ENCODE assay signal across 6 cellular contexts in the genomic region with DNA sequence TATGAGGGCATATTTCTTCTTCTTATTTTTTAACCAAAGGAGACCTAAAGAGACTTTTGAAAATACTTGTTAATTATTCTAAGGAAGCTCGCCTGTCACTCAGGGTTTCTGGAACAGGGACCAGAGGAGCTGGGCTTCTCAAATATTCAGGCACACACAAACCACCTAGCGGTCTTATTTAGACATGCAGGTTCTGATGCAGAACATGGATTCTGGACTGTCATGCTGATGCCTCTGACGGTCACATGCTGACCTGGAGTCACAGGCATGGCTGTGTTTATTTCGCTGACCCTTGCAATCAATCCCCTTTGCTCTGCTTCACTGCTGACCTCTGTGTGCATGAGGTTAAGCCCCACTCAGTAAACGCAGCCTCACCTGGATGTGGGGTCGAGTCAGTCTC.
DNase-seq lines count a peak whose midpoint lies in the region; ATAC-seq, FAIRE-seq and TF ChIP-seq lines count a peak whose summit lies in the region.
"Not testable (repeated sequence)": the region's sequence is repeated elsewhere in the genome, so short reads cannot be mapped to it uniquely, and the experiment has no call there.

No MANE protein-coding gene starts in this region.

- not testable (repeated sequence) for H3K9ac ChIP-seq in GM12878 (ENCODE audit: control insufficient read depth, insufficient read depth, low read length); endothelial cell of umbilical vein (replicated peaks; ENCODE audit: extremely low read depth, insufficient read depth, low read length); HepG2 (ENCODE audit: insufficient read depth, low read depth, low read length)

- H3K4me1 ChIP-seq in GM12878 (ENCODE audit: control insufficient read depth, insufficient read depth, low read length); endothelial cell of umbilical vein (ENCODE audit: control insufficient read depth, extremely low read depth, insufficient read depth, low read length); HepG2 (ENCODE audit: insufficient read depth, low read length): not testable (repeated sequence)

- not testable (repeated sequence) for TF ChIP-seq RAD21 in GM12878 (IDR thresholded peaks at IDR 0.05; ENCODE audit: insufficient read depth, low read depth, low read length); HepG2 (CRISPR knock-in tag; IDR thresholded peaks at IDR 0.05)

- H4K20me1 ChIP-seq in GM12878 (ENCODE audit: control insufficient read depth, insufficient read depth); endothelial cell of umbilical vein (replicated peaks; ENCODE audit: control insufficient read depth, extremely low read depth, insufficient read depth, low read length); HepG2 (ENCODE audit: insufficient read depth, low read length): not testable (repeated sequence)

- POLR2A ChIA-PET in GM12878 (lab: Charles Lee); endothelial cell of umbilical vein (lab: Charles Lee); HepG2 (lab: Yijun Ruan, JAX): not testable (repeated sequence)

- H3K79me2 ChIP-seq in GM12878 (ENCODE audit: control insufficient read depth, insufficient read depth, low read length); endothelial cell of umbilical vein (ENCODE audit: control insufficient read depth, insufficient read depth, low read length); HepG2 (ENCODE audit: insufficient read depth, low read length): not testable (repeated sequence)

- SMC1A ChIA-PET in GM12878 (lab: Charles Lee; ENCODE audit: uncharacterized antibody, unreplicated experiment): not testable (repeated sequence)

- RAD21 ChIA-PET in GM12878 (lab: Charles Lee; ENCODE audit: unreplicated experiment): not testable (repeated sequence)

- not testable (repeated sequence) for TF ChIP-seq CTCF in GM12878 (IDR thresholded peaks at IDR 0.05 in 2 of 3, conservative IDR thresholded peaks at IDR 0.05 in 1 of 3; ENCODE audit: control insufficient read depth in 2 of 3, extremely low read depth in 1 of 3, insufficient read depth in 1 of 3, low read depth in 3 of 3, low read length in 3 of 3); endothelial cell of umbilical vein (IDR thresholded peaks at IDR 0.05; ENCODE audit: extremely low read depth in 1 of 2, insufficient read depth in 1 of 2, low read depth in 1 of 2, low read length in 2 of 2); HepG2 (CRISPR knock-in tag; IDR thresholded peaks at IDR 0.05); nephron progenitor cell (IDR thresholded peaks at IDR 0.05)

- ATAC-seq in GM12878: not testable (repeated sequence)
- ATAC-seq in HepG2: peak; percentile 67

- intact Hi-C loops in GM12878 (cut with micrococcal nuclease; ENCODE audit: unreplicated experiment); endothelial cell of umbilical vein (cut with micrococcal nuclease); HepG2 (cut with micrococcal nuclease; ENCODE audit: unreplicated experiment): not testable (repeated sequence)

- FAIRE-seq in GM12892 (lab: Jason Lieb, UNC): peak; percentile 42
- peak; percentile 44 for FAIRE-seq in HTR-8/SVneo (lab: Jason Lieb, UNC)
- FAIRE-seq in GM12878 (lab: Jason Lieb, UNC): peak; percentile 56
- FAIRE-seq in endothelial cell of umbilical vein (lab: Jason Lieb, UNC): peak; percentile 67
- peak; percentile 4 for FAIRE-seq in HepG2 (lab: Jason Lieb, UNC)

- WGBS in GM12878 (ENCODE audit: insufficient coverage, insufficient replicate concordance, low lambda C conversion rate, missing lambda C conversion rate): 89% methylated on average over 6 of the region's 6 CpGs
- WGBS in HepG2 (ENCODE audit: low lambda C conversion rate): 13% methylated on average over 2 of the region's 6 CpGs

- H3K4me1 Mint-ChIP-seq in nephron progenitor cell: not testable (repeated sequence)

- H3K27me3 Mint-ChIP-seq in nephron progenitor cell (ENCODE audit: low read depth, poor library complexity): not testable (repeated sequence)

- H3K4me3 ChIP-seq in GM12878; endothelial cell of umbilical vein (replicated peaks in 1 of 3; ENCODE audit: insufficient read depth in 1 of 3, low read depth in 1 of 3, low read length in 3 of 3); HepG2 (replicated peaks in 1 of 3; ENCODE audit: insufficient read depth in 1 of 3, low read depth in 2 of 3, low read length in 3 of 3): not testable (repeated sequence)

- not testable (repeated sequence) for TF ChIP-seq EP300 in GM12878 (IDR thresholded peaks at IDR 0.05; ENCODE audit: borderline replicate concordance in 1 of 2, control insufficient read depth in 1 of 2, low read depth in 2 of 2, low read length in 2 of 2); HepG2 (IDR thresholded peaks at IDR 0.05; ENCODE audit: low read depth in 2 of 2, low read length in 2 of 2); HepG2 (CRISPR knock-in tag; IDR thresholded peaks at IDR 0.05; ENCODE audit: borderline replicate concordance)

- H3K27ac ChIP-seq in GM12878 (ENCODE audit: control insufficient read depth, insufficient read depth); endothelial cell of umbilical vein (ENCODE audit: insufficient read depth, low read depth, low read length); HepG2 (ENCODE audit: extremely low read length, insufficient read depth, low read length): not testable (repeated sequence)

- H3K36me3 Mint-ChIP-seq in nephron progenitor cell (ENCODE audit: low read depth): peaks cover 84% of the 10 kb centered on the region

- not testable (repeated sequence) for H3K9me1 ChIP-seq in endothelial cell of umbilical vein (replicated peaks; ENCODE audit: control insufficient read depth, extremely low read depth, insufficient read depth, low read length)

- not testable (repeated sequence) for H3K4me3 Mint-ChIP-seq in nephron progenitor cell

- H3K36me3 ChIP-seq in GM12878 (ENCODE audit: control insufficient read depth in 2 of 2, insufficient read depth in 2 of 2, low read length in 1 of 2): peaks cover 0 to 11% of the 10 kb centered on the region in 2 experiments; a peak in 3 of 4 replicates
- H3K36me3 ChIP-seq in endothelial cell of umbilical vein (ENCODE audit: control insufficient read depth in 2 of 2, extremely low read depth in 1 of 2, insufficient read depth in 2 of 2, low read length in 2 of 2); HepG2 (replicated peaks in 1 of 2; ENCODE audit: control insufficient read depth in 1 of 2, insufficient read depth in 2 of 2, low read length in 2 of 2): not testable (repeated sequence)

- H3K9me3 ChIP-seq in GM12878 (replicated peaks; ENCODE audit: control insufficient read depth, insufficient read depth, low read length); endothelial cell of umbilical vein (replicated peaks; ENCODE audit: control insufficient read depth, insufficient read depth, low read length); HepG2 (ENCODE audit: low read length): not testable (repeated sequence)

- dilution Hi-C loops in endothelial cell of umbilical vein (cut with MboI; ENCODE audit: extremely low pct_ligation_motif_present, low sequenced_read_pairs): not testable (repeated sequence)

- not testable (repeated sequence) for H2AFZ ChIP-seq in GM12878 (ENCODE audit: control insufficient read depth, low read depth, low read length); endothelial cell of umbilical vein (ENCODE audit: low read depth, low read length); HepG2 (ENCODE audit: low read length)

- not testable (repeated sequence) for H3K9me3 Mint-ChIP-seq in nephron progenitor cell

- not testable (repeated sequence) for BruUV-seq in GM12878 (replicated peaks; lab: Mats Ljungman, UMichigan); endothelial cell of umbilical vein (replicated peaks; lab: Mats Ljungman, UMichigan); HepG2 (replicated peaks; lab: Mats Ljungman, UMichigan)

- peak overlapping the region; percentile 59 for H3K27ac Mint-ChIP-seq in nephron progenitor cell

- in situ Hi-C loops in GM12878 (cut with MboI); HepG2 (cut with HindIII; ENCODE audit: extremely low pct_ligation_motif_present, low pct_unique_long_range_greater_than_20kb): not testable (repeated sequence)

- DNase-seq in GM12892 (ENCODE audit: insufficient read length); HTR-8/SVneo (ENCODE audit: insufficient read length, low spot score); GM12878 (ENCODE audit: low read depth, low spot score); endothelial cell of umbilical vein (ENCODE audit: low read depth, low spot score); HepG2 (ENCODE audit: low spot score); nephron progenitor cell: not testable (repeated sequence)

- not testable (repeated sequence) for TF ChIP-seq POLR2A in GM12892 (IDR thresholded peaks at IDR 0.05; ENCODE audit: low read depth, low read length); GM12878 (IDR thresholded peaks at IDR 0.05; ENCODE audit: low read depth, low read length); endothelial cell of umbilical vein (IDR thresholded peaks at IDR 0.05; ENCODE audit: low read depth, low read length); HepG2 (IDR thresholded peaks at IDR 0.05; ENCODE audit: insufficient read depth in 1 of 2, low read depth in 2 of 2, low read length in 2 of 2)

- CTCF ChIA-PET in GM12878 (lab: Yijun Ruan, JAX) (interaction anchor here (0.7 kb wide), 1 partner anchor 200 kb away, joined by 3 read pairs; no protein-coding TSS in a partner anchor), endothelial cell of umbilical vein (lab: Charles Lee) (interaction anchor here (0.6 kb wide), 1 partner anchor 736 kb away, joined by 4 read pairs; no protein-coding TSS in a partner anchor)
- CTCF ChIA-PET in HepG2 (lab: Yijun Ruan, JAX; ENCODE audit: low intra/inter-chr PET ratio, low total read pairs): not testable (repeated sequence)

- not testable (repeated sequence) for H3K27me3 ChIP-seq in GM12878 (replicated peaks in 1 of 2; ENCODE audit: control insufficient read depth in 2 of 2, insufficient read depth in 2 of 2, low read length in 1 of 2); endothelial cell of umbilical vein (ENCODE audit: control insufficient read depth in 2 of 2, insufficient read depth in 2 of 2, low read length in 2 of 2); HepG2 (ENCODE audit: control insufficient read depth in 1 of 2, insufficient read depth in 2 of 2, low read length in 2 of 2)

- not testable (repeated sequence) for H3K4me2 ChIP-seq in GM12878 (ENCODE audit: control insufficient read depth, insufficient read depth); endothelial cell of umbilical vein (ENCODE audit: insufficient read depth, low read length); HepG2 (ENCODE audit: low read depth, low read length)
